Comparison of ENCODE assay signal across 8 cellular contexts in the genomic region with DNA sequence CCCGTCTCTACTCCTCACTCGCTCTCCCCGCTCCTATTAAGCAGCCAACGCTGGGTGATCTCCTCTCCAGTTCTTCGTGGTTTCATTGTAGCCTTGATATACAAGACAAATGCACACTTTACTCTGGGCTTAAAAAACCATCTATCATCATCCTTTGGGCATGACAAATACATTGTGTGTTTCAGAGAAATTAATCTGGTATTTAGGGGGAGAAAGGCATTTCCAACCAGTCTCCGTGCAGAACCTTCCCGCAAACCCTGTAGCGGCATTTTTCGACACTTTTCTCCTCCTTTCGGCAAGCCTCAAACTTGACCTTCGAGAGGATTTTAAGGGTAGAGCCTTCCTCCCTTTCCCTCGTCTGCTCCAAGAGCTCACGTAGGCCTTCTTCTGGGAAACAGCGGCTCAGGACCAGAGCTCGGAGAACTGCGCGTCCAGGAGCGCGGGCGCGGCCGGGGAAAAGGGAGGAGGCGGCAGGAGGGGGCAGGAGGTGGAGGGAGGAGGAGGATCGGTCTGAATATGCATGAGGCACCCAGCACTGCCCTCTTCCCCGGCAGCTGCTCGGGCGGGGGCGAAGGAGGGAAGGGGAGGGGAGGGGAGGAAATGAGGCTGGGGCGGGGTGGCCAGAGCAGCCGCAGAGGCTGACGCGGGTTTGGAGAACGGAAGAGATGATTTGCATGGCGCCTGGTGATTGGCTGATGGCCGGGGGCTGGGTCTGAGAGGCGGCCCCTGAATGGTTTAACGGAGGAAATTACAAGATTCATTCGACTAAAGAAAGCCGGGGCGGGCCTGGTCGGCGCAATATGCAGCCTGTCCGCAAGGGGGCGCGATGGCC.
A peak's percentile ranks its signal among the peaks of the same experiment; 100 is the strongest.
DNase-seq lines count a peak whose midpoint lies in the region; ATAC-seq and TF ChIP-seq lines count a peak whose summit lies in the region.

No MANE protein-coding gene starts in this region.

- TF ChIP-seq POLR2A in suprapubic skin (IDR thresholded peaks at IDR 0.05): no peak

- H3K36me3 Mint-ChIP-seq in activated naive CD4-positive, alpha-beta T cell treated with anti-CD3 and anti-CD28 coated beads, Interleukin-2, amount 10 ng/mL, durations not matched to agents 7 days and 5 days: peaks cover 6% of the 10 kb centered on the region

- no peaks in the 10 kb centered on the region for H3K9me3 Mint-ChIP-seq in activated naive CD4-positive, alpha-beta T cell treated with anti-CD3 and anti-CD28 coated beads, Interleukin-2, amount 10 ng/mL, durations not matched to agents 7 days and 5 days

- H3K36me3 ChIP-seq in GM06990 (ENCODE audit: control insufficient read depth, insufficient read depth, low read length) (no peaks in the 10 kb centered on the region), SJSA1 (no peaks in the 10 kb centered on the region), suprapubic skin (no peaks in the 10 kb centered on the region)

- peaks cover 20% of the 10 kb centered on the region for H3K4me1 Mint-ChIP-seq in activated naive CD4-positive, alpha-beta T cell treated with anti-CD3 and anti-CD28 coated beads, Interleukin-2, amount 10 ng/mL, durations not matched to agents 7 days and 5 days

- H3K27me3 ChIP-seq in GM06990 (replicated peaks; ENCODE audit: control insufficient read depth, insufficient read depth, low read length) (no peaks in the 10 kb centered on the region; the same call in 1 of the 2 replicates), SJSA1 (replicated peaks) (no peaks in the 10 kb centered on the region; the same call in 1 of the 2 replicates), suprapubic skin (peaks cover 71% of the 10 kb centered on the region)

- peak; percentile 85 for ATAC-seq in HG02588 (IDR thresholded peaks at IDR 0.05; ENCODE audit: unreplicated experiment)

- H3K27ac ChIP-seq in SJSA1: no peak overlapping the region
- no peak overlapping the region for H3K27ac ChIP-seq in suprapubic skin

- H3K4me1 ChIP-seq in SJSA1 (replicated peaks): peaks cover 14% of the 10 kb centered on the region
- H3K4me1 ChIP-seq in suprapubic skin: peaks cover 59% of the 10 kb centered on the region

- H3K4me3 ChIP-seq in GM06990 (replicated peaks; ENCODE audit: low read depth, low read length): peak overlapping the region; percentile 37
- H3K4me3 ChIP-seq in SJSA1: peak overlapping the region; percentile 41
- H3K4me3 ChIP-seq in suprapubic skin: peak overlapping the region; percentile 50

- DNase-seq in GM06990 (ENCODE audit: extremely low read depth, insufficient read length) (peak; percentile 84), NAMALWA (ENCODE audit: low spot score) (peak; percentile 64), SJSA1 (ENCODE audit: low read depth in 1 of 2, low spot score in 2 of 2) (peak; percentile 96 to 98), glomerular visceral epithelial cell (ENCODE audit: extremely low spot score) (peak; percentile 97), occipital lobe (lab: John Stamatoyannopoulos, UW) (peak; percentile 99), suprapubic skin (ENCODE audit: low spot score in 2 of 2) (peak; percentile 96 to 98)
- peak; percentile 93 for DNase-seq in activated naive CD4-positive, alpha-beta T cell treated with anti-CD3 and anti-CD28 coated beads, Interleukin-2, amount 10 ng/mL, durations not matched to agents 7 days and 5 days

- peak; percentile 59 for TF ChIP-seq CTCF in GM06990 (IDR thresholded peaks at IDR 0.05; ENCODE audit: insufficient read depth, low read length, poor library complexity, severe bottlenecking)
- peak; percentile 42 to 85 for TF ChIP-seq CTCF in suprapubic skin (IDR thresholded peaks at IDR 0.05)

- no peak overlapping the region for H3K27ac Mint-ChIP-seq in activated naive CD4-positive, alpha-beta T cell treated with anti-CD3 and anti-CD28 coated beads, Interleukin-2, amount 10 ng/mL, durations not matched to agents 7 days and 5 days

- no peak overlapping the region for H3K4me3 Mint-ChIP-seq in activated naive CD4-positive, alpha-beta T cell treated with anti-CD3 and anti-CD28 coated beads, Interleukin-2, amount 10 ng/mL, durations not matched to agents 7 days and 5 days

- CTCF ChIA-PET in activated naive CD4-positive, alpha-beta T cell treated with anti-CD3 and anti-CD28 coated beads, Interleukin-2, amount 10 ng/mL, durations not matched to agents 7 days and 5 days (lab: Charles Lee): interaction anchor here (0.5 kb wide), 1 partner anchor 255 kb away, joined by 3 read pairs; no protein-coding TSS in a partner anchor

- no peak for TF ChIP-seq EP300 in suprapubic skin (IDR thresholded peaks at IDR 0.05)

- H3K9me3 ChIP-seq in SJSA1 (replicated peaks): no peaks in the 10 kb centered on the region
- no peaks in the 10 kb centered on the region for H3K9me3 ChIP-seq in suprapubic skin

- peaks cover 5% of the 10 kb centered on the region for H3K27me3 Mint-ChIP-seq in activated naive CD4-positive, alpha-beta T cell treated with anti-CD3 and anti-CD28 coated beads, Interleukin-2, amount 10 ng/mL, durations not matched to agents 7 days and 5 days

- 1% methylated on average over 45 of the region's 45 CpGs for WGBS in suprapubic skin
